19 cellular contexts compared by ENCODE assay signal in the genomic region with DNA sequence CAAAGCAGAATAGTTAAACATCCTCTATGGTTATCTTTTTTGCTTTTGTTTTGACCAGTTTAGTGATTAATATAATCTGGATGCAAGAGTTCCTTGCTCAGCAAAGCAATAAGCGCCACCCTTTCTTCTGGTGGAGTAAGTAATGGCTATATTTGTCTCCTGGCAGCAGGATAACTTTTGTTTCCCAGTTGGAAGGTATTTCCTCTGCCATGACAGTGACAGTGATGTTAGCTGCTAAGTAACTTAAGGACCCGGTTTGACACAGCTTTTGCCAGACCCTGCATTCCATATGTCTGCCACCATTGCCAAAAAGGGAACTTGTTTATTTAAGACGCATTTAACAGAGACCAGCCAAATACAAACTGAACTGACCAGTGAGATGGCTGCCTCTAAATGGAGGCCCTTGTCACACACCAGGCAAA.
DNase-seq lines count a peak whose midpoint lies in the region; ATAC-seq and TF ChIP-seq lines count a peak whose summit lies in the region.
"Had no signal": no experiment of that assay in that cellular context is flagged by ENCODE, and none has a peak within 500 bp of the region (broad histone marks: within the 10 kb centered on the region; RNA-seq: fewer than 3 reads in every experiment).

No MANE protein-coding gene starts in this region.

- CTCF ChIA-PET in A673 (lab: Charles Lee) = no interaction called here

- 31% methylated on average over 3 of the region's 3 CpGs for WGBS in suprapubic skin

- DNase-seq in A673 (ENCODE audit: low spot score) (peak; percentile 41), SK-N-MC (ENCODE audit: low read depth, low spot score) (no peak), glutamatergic neuron (no peak), suprapubic skin (ENCODE audit: low spot score in 2 of 2) (no peak), SKM-1 (lab: John Stamatoyannopoulos, UW; ENCODE audit: unreplicated experiment) (no peak), RPMI8226 (no peak)
- DNase-seq: activated CD4-positive, alpha-beta T cell treated with anti-CD3 and anti-CD28 coated beads, Interleukin-2, amount 10 ng/mL, durations not matched to agents 24 days and 14 days; activated T-cell treated with anti-CD3 and anti-CD28 coated beads, Interleukin-2, amount 50 U/mL, for 48 hours; Calu3; NCI-H2029; NCI-H82; stimulated activated CD4-positive, alpha-beta T cell treated with anti-CD3 and anti-CD28 coated beads, Interleukin-12 subunit alpha, Interleukin-12 subunit beta, amount 100 ng/mL, for 4 hours had no signal

- POLR2A ChIA-PET in A673 (lab: Charles Lee; ENCODE audit: low non-redundant PET) = no interaction called here

- peaks cover 39% of the 10 kb centered on the region for H3K4me1 Mint-ChIP-seq in glutamatergic neuron (ENCODE audit: low read depth, unreplicated experiment)
- H3K4me1 Mint-ChIP-seq: activated CD4-positive, alpha-beta T cell treated with anti-CD3 and anti-CD28 coated beads, Interleukin-2, amount 10 ng/mL, durations not matched to agents 24 days and 14 days had no signal

- no peak for ATAC-seq in HG03442 (IDR thresholded peaks at IDR 0.05; ENCODE audit: unreplicated experiment)

- H3K27ac Mint-ChIP-seq in glutamatergic neuron (ENCODE audit: unreplicated experiment) = peak overlapping the region; percentile 59
- H3K27ac Mint-ChIP-seq: activated CD4-positive, alpha-beta T cell treated with anti-CD3 and anti-CD28 coated beads, Interleukin-2, amount 10 ng/mL, durations not matched to agents 24 days and 14 days; dendritic cell treated with granulocyte-macrophage colony-stimulating factor and Interleukin-4, amounts not matched to agents 40 ng/mL and 50 ng/mL, for 4 days; T-helper 2 cell treated with Interferon-gamma antibody and Interleukin-4, amounts not matched to agents 5 μg/mL and 100 μg/mL, for 36 hours had no signal

- TF ChIP-seq POLR2A in suprapubic skin (IDR thresholded peaks at IDR 0.05) = no peak

- no peaks in the 10 kb centered on the region for H3K36me3 Mint-ChIP-seq in glutamatergic neuron (ENCODE audit: unreplicated experiment)

- no peak for TF ChIP-seq EP300 in suprapubic skin (IDR thresholded peaks at IDR 0.05)

- H3K4me1 ChIP-seq in A673 (ENCODE audit: insufficient read depth, low read length, poor library complexity, severe bottlenecking) = peaks cover 9% of the 10 kb centered on the region
- peaks cover 18% of the 10 kb centered on the region for H3K4me1 ChIP-seq in mucosa of stomach (ENCODE audit: control insufficient read depth, insufficient read depth, low read length)
- H3K4me1 ChIP-seq in suprapubic skin = peaks cover 16% of the 10 kb centered on the region

- H3K9ac ChIP-seq in SK-N-MC (ENCODE audit: insufficient read length) = no peak overlapping the region
- H3K9ac ChIP-seq in mucosa of stomach (ENCODE audit: low read length) = peak overlapping the region; percentile 12

- no peak overlapping the region for H3K4me3 Mint-ChIP-seq in glutamatergic neuron (ENCODE audit: unreplicated experiment)
- H3K4me3 Mint-ChIP-seq: activated CD4-positive, alpha-beta T cell treated with anti-CD3 and anti-CD28 coated beads, Interleukin-2, amount 10 ng/mL, durations not matched to agents 24 days and 14 days; dendritic cell treated with granulocyte-macrophage colony-stimulating factor and Interleukin-4, amounts not matched to agents 40 ng/mL and 50 ng/mL, for 4 days; neural crest cell; T-helper 2 cell treated with Interferon-gamma antibody and Interleukin-4, amounts not matched to agents 5 μg/mL and 100 μg/mL, for 36 hours had no signal

- BruUV-seq in A673 (replicated peaks; lab: Mats Ljungman, UMichigan) = no TSS peak

- H3K27me3 ChIP-seq in A673 (replicated peaks; ENCODE audit: insufficient read depth, low read depth, low read length, poor library complexity) (no peaks in the 10 kb centered on the region), mucosa of stomach (ENCODE audit: control insufficient read depth, insufficient read depth, low read length) (no peaks in the 10 kb centered on the region), suprapubic skin (no peaks in the 10 kb centered on the region)

- H3K4me3 ChIP-seq in A673 (ENCODE audit: low read depth, low read length, poor library complexity, severe bottlenecking) = no peak overlapping the region
- no peak overlapping the region for H3K4me3 ChIP-seq in SK-N-MC
- no peak overlapping the region for H3K4me3 ChIP-seq in mucosa of stomach (ENCODE audit: low read length)
- H3K4me3 ChIP-seq in suprapubic skin = no peak overlapping the region
- H3K4me3 ChIP-seq: thoracic aorta had no signal

- peaks cover 9% of the 10 kb centered on the region for H3K27me3 Mint-ChIP-seq in glutamatergic neuron (ENCODE audit: unreplicated experiment)
- H3K27me3 Mint-ChIP-seq: activated CD4-positive, alpha-beta T cell treated with anti-CD3 and anti-CD28 coated beads, Interleukin-2, amount 10 ng/mL, durations not matched to agents 24 days and 14 days; dendritic cell treated with granulocyte-macrophage colony-stimulating factor and Interleukin-4, amounts not matched to agents 40 ng/mL and 50 ng/mL, for 4 days had no signal

- TF ChIP-seq CTCF in A673 (conservative IDR thresholded peaks at IDR 0.05; ENCODE audit: low read depth, low read length) (no peak), glutamatergic neuron (IDR thresholded peaks at IDR 0.05; ENCODE audit: partially characterized antibody, unreplicated experiment) (no peak), suprapubic skin (IDR thresholded peaks at IDR 0.05) (no peak)

- H3K9me3 ChIP-seq in A673 (ENCODE audit: low read depth, low read length, poor library complexity, severe bottlenecking) = no peaks in the 10 kb centered on the region
- H3K9me3 ChIP-seq in SK-N-MC (ENCODE audit: low read depth, low read length) = no peaks in the 10 kb centered on the region
- H3K9me3 ChIP-seq in mucosa of stomach (ENCODE audit: control insufficient read depth, low read length) = no peaks in the 10 kb centered on the region
- H3K9me3 ChIP-seq in suprapubic skin = no peaks in the 10 kb centered on the region
- H3K9me3 ChIP-seq: thoracic aorta had no signal

- H3K27ac ChIP-seq in A673 (ENCODE audit: low read depth, low read length, poor library complexity, severe bottlenecking) (no peak overlapping the region), SK-N-MC (peak overlapping the region; percentile 10; the same call in 1 of the 2 replicates), suprapubic skin (no peak overlapping the region)
- H3K27ac ChIP-seq: RWPE1 had no signal

- no peaks in the 10 kb centered on the region for H3K36me3 ChIP-seq in A673 (ENCODE audit: insufficient read depth, low read length, poor library complexity, severe bottlenecking)
- no peaks in the 10 kb centered on the region for H3K36me3 ChIP-seq in SK-N-MC (ENCODE audit: insufficient read depth, low read length)
- no peaks in the 10 kb centered on the region for H3K36me3 ChIP-seq in mucosa of stomach (ENCODE audit: control insufficient read depth, insufficient read depth, low read length)
- H3K36me3 ChIP-seq in suprapubic skin = no peaks in the 10 kb centered on the region
- H3K36me3 ChIP-seq: thoracic aorta had no signal

- intact Hi-C loops in A673 (cut with micrococcal nuclease; ENCODE audit: unreplicated experiment) = no loop called here

- peaks cover 10% of the 10 kb centered on the region for H3K9me3 Mint-ChIP-seq in glutamatergic neuron (ENCODE audit: unreplicated experiment)
- H3K9me3 Mint-ChIP-seq: activated CD4-positive, alpha-beta T cell treated with anti-CD3 and anti-CD28 coated beads, Interleukin-2, amount 10 ng/mL, durations not matched to agents 24 days and 14 days; dendritic cell treated with granulocyte-macrophage colony-stimulating factor and Interleukin-4, amounts not matched to agents 40 ng/mL and 50 ng/mL, for 4 days; neural crest cell; T-helper 2 cell treated with Interferon-gamma antibody and Interleukin-4, amounts not matched to agents 5 μg/mL and 100 μg/mL, for 36 hours had no signal
